8 cellular contexts compared by ENCODE assay signal in genomic region chr1:3724416-3725030, GRCh38. TPM values are rescaled to one million over a fixed set of nuclear protein-coding genes. Genes with fewer than 3 reads are reported as not detected.
DNase-seq lines count a peak whose midpoint lies in the region; ATAC-seq and TF ChIP-seq lines count a peak whose summit lies in the region.
"Not testable (repeated sequence)": the region's sequence is repeated elsewhere in the genome, so short reads cannot be mapped to it uniquely, and the experiment has no call there.

No MANE protein-coding gene starts in this region.

- not testable (repeated sequence) for H4K12ac ChIP-seq in trophoblast cell (ENCODE audit: low read depth, low read length)

- not testable (repeated sequence) for H3K79me2 ChIP-seq in trophoblast cell (ENCODE audit: control insufficient read depth, insufficient read depth, low read length, poor library complexity)

- H2AFZ ChIP-seq in IMR-90 (replicated peaks; ENCODE audit: low read length, poor library complexity), result peak overlapping the region; percentile 63
- not testable (repeated sequence) for H2AFZ ChIP-seq in trophoblast cell (ENCODE audit: insufficient read depth, low read length, poor library complexity)

- H2BK5ac ChIP-seq in IMR-90 (ENCODE audit: low read depth, low read length, poor library complexity, severe bottlenecking); trophoblast cell (ENCODE audit: low read depth, low read length, poor library complexity): not testable (repeated sequence)

- not testable (repeated sequence) for H3K27me3 ChIP-seq in IMR-90 (ENCODE audit: control insufficient read depth, insufficient read depth, low read length); trophoblast cell (ENCODE audit: insufficient read depth, low read length)
- peaks cover 35% of the 10 kb centered on the region for H3K27me3 ChIP-seq in left ventricle myocardium inferior (ENCODE audit: low read depth)

- not testable (repeated sequence) for H3K36me3 ChIP-seq in IMR-90 (ENCODE audit: control insufficient read depth, insufficient read depth, low read length); left ventricle myocardium inferior; trophoblast cell (ENCODE audit: control insufficient read depth in 1 of 2, insufficient read depth in 2 of 2, low read length in 2 of 2)

- TF ChIP-seq RAD21 in IMR-90 (IDR thresholded peaks at IDR 0.05; ENCODE audit: low read length), result peak; percentile 73

- not testable (repeated sequence) for H2AK5ac ChIP-seq in IMR-90 (ENCODE audit: low read depth, low read length); trophoblast cell (ENCODE audit: low read length)

- not testable (repeated sequence) for H3K4me3 ChIP-seq in IMR-90 (ENCODE audit: insufficient read depth, low read depth, low read length); left ventricle myocardium inferior; trophoblast cell (ENCODE audit: low read depth, low read length)

- dilution Hi-C loops in IMR-90 (cut with HindIII; ENCODE audit: low sequenced_read_pairs, unreplicated experiment), result not testable (repeated sequence)

- H3K23ac ChIP-seq in IMR-90 (ENCODE audit: low read depth, low read length); trophoblast cell (ENCODE audit: low read length): not testable (repeated sequence)

- intact Hi-C loops in IMR-90 (cut with micrococcal nuclease), result loop anchor here (5.0 to 10.0 kb wide), 3 partner anchors 160 to 272 kb away; partner anchors contain the start of gene ARHGEF16
- intact Hi-C loops in MCF 10A (cut with micrococcal nuclease), result loop anchor here (1.0 to 2.0 kb wide), 5 partner anchors 29 to 272 kb away; no protein-coding TSS in a partner anchor
- intact Hi-C loops in left ventricle myocardium inferior (cut with micrococcal nuclease), result not testable (repeated sequence)

- not testable (repeated sequence) for H2BK15ac ChIP-seq in IMR-90 (ENCODE audit: low read depth, low read length)

- H3K4me2 ChIP-seq in IMR-90 (ENCODE audit: low read depth, low read length); trophoblast cell (ENCODE audit: low read length): not testable (repeated sequence)

- 3% methylated on average over 5 of the region's 18 CpGs; no CpG with 5 or more reads in 1 of the 2 experiments for WGBS in IMR-90 (ENCODE audit: extremely low coverage in 2 of 2, insufficient read length in 1 of 2), 2 experiments
- no CpG with 5 or more reads among the region's 18 CpGs for WGBS in trophoblast cell (ENCODE audit: extremely low coverage, insufficient coverage, insufficient read length)

- H3K14ac ChIP-seq in IMR-90 (replicated peaks; ENCODE audit: low read depth, low read length); trophoblast cell (ENCODE audit: low read length): not testable (repeated sequence)

- CTCF ChIA-PET in IMR-90 (lab: Yijun Ruan, JAX), result interaction anchor here (0.6 to 1.5 kb wide), 8 partner anchors 10 to 82 kb away, joined by 3 to 10 read pairs (median 4); no protein-coding TSS in a partner anchor
- CTCF ChIA-PET in activated CD4-positive, alpha-beta T cell treated with anti-CD3 and anti-CD28 coated beads, Interleukin-2, amount 10 ng/mL, durations not matched to agents 7 days and 5 days (lab: Charles Lee), result interaction anchor here (0.6 to 1.2 kb wide), 4 partner anchors 21 to 230 kb away, joined by 3 read pairs; no protein-coding TSS in a partner anchor
- CTCF ChIA-PET in MCF 10A (lab: Yijun Ruan, JAX), result interaction anchor here (0.5 to 2.2 kb wide), 35 partner anchors 8 to 1378 kb away, joined by 3 to 19 read pairs (median 5); partner anchors contain the start of gene CCDC27

- not testable (repeated sequence) for H3K4ac ChIP-seq in IMR-90 (ENCODE audit: low read depth, low read length); trophoblast cell (ENCODE audit: low read depth, low read length)

- H3K27ac Mint-ChIP-seq in activated CD4-positive, alpha-beta T cell treated with anti-CD3 and anti-CD28 coated beads, Interleukin-2, amount 10 ng/mL, durations not matched to agents 7 days and 5 days, result peak overlapping the region; percentile 69
- not testable (repeated sequence) for H3K27ac Mint-ChIP-seq in MCF 10A (ENCODE audit: low read depth, unreplicated experiment); stimulated activated naive CD8-positive, alpha-beta T cell treated with anti-CD3 and anti-CD28 coated beads, Interleukin-15, amount 100 ng/mL, for 72 hours

- not testable (repeated sequence) for H2BK20ac ChIP-seq in IMR-90 (ENCODE audit: low read depth, low read length)

- H3K4me3 Mint-ChIP-seq in activated CD4-positive, alpha-beta T cell treated with anti-CD3 and anti-CD28 coated beads, Interleukin-2, amount 10 ng/mL, durations not matched to agents 7 days and 5 days; MCF 10A (ENCODE audit: unreplicated experiment); stimulated activated naive CD8-positive, alpha-beta T cell treated with anti-CD3 and anti-CD28 coated beads, Interleukin-15, amount 100 ng/mL, for 72 hours: not testable (repeated sequence)

- H3K56ac ChIP-seq in IMR-90 (ENCODE audit: extremely low read depth, insufficient read depth, low read length), result not testable (repeated sequence)

- H3K9ac ChIP-seq in IMR-90 (ENCODE audit: low read depth, low read length); trophoblast cell (ENCODE audit: low read length): not testable (repeated sequence)

- not testable (repeated sequence) for H3K79me1 ChIP-seq in IMR-90 (ENCODE audit: low read depth in 1 of 2, low read length in 2 of 2); trophoblast cell (ENCODE audit: low read length)

- H4K20me1 ChIP-seq in IMR-90 (ENCODE audit: insufficient read depth, low read length), result not testable (repeated sequence)

- peak; percentile 30 for DNase-seq in DMS153 (lab: John Stamatoyannopoulos, UW)
- DNase-seq in IMR-90, result peak; percentile 45
- DNase-seq in NOMO-1 treated with dmso at 0.1 percent for 144 hours (lab: John Stamatoyannopoulos, UW; ENCODE audit: unreplicated experiment), result peak; percentile 25
- DNase-seq in activated CD4-positive, alpha-beta T cell treated with anti-CD3 and anti-CD28 coated beads, Interleukin-2, amount 10 ng/mL, durations not matched to agents 7 days and 5 days, result peak; percentile 78
- DNase-seq in MCF 10A (ENCODE audit: unreplicated experiment), result peak; percentile 72
- DNase-seq in left ventricle myocardium inferior, result peak; percentile 60
- peak; percentile 59 to 90 for DNase-seq in trophoblast cell
- peak; percentile 68 to 72 for DNase-seq in stimulated activated naive CD8-positive, alpha-beta T cell treated with anti-CD3 and anti-CD28 coated beads, Interleukin-15, amount 100 ng/mL, for 72 hours

- H3K9me3 ChIP-seq in IMR-90 (ENCODE audit: control insufficient read depth, insufficient read depth, low read length); left ventricle myocardium inferior (replicated peaks); trophoblast cell (ENCODE audit: insufficient read depth, low read depth, low read length): not testable (repeated sequence)

- H3K9me3 Mint-ChIP-seq in activated CD4-positive, alpha-beta T cell treated with anti-CD3 and anti-CD28 coated beads, Interleukin-2, amount 10 ng/mL, durations not matched to agents 7 days and 5 days; MCF 10A (ENCODE audit: unreplicated experiment); stimulated activated naive CD8-positive, alpha-beta T cell treated with anti-CD3 and anti-CD28 coated beads, Interleukin-15, amount 100 ng/mL, for 72 hours: not testable (repeated sequence)

- not testable (repeated sequence) for H3K4me1 ChIP-seq in IMR-90 (ENCODE audit: control insufficient read depth, insufficient read depth, low read length); left ventricle myocardium inferior; trophoblast cell (ENCODE audit: control insufficient read depth in 1 of 2, insufficient read depth in 2 of 2, low read length in 2 of 2)

- peak; percentile 82 for ATAC-seq in IMR-90 (ENCODE audit: low read depth)
- peak; percentile 45 for ATAC-seq in stimulated activated naive CD8-positive, alpha-beta T cell treated with anti-CD3 and anti-CD28 coated beads, Interleukin-15, amount 100 ng/mL, for 72 hours

- not testable (repeated sequence) for H3K27me3 Mint-ChIP-seq in activated CD4-positive, alpha-beta T cell treated with anti-CD3 and anti-CD28 coated beads, Interleukin-2, amount 10 ng/mL, durations not matched to agents 7 days and 5 days; MCF 10A (ENCODE audit: insufficient read depth, unreplicated experiment)
- peaks cover 20% of the 10 kb centered on the region for H3K27me3 Mint-ChIP-seq in stimulated activated naive CD8-positive, alpha-beta T cell treated with anti-CD3 and anti-CD28 coated beads, Interleukin-15, amount 100 ng/mL, for 72 hours

- not testable (repeated sequence) for H3K27ac ChIP-seq in IMR-90 (ENCODE audit: insufficient read depth, low read length); left ventricle myocardium inferior (replicated peaks); trophoblast cell (ENCODE audit: low read depth, low read length)

- not testable (repeated sequence) for H3K9me1 ChIP-seq in IMR-90 (ENCODE audit: insufficient read depth, low read length)

- H2BK12ac ChIP-seq in trophoblast cell (ENCODE audit: low read length), result not testable (repeated sequence)

- not testable (repeated sequence) for TF ChIP-seq POLR2A in IMR-90 (IDR thresholded peaks at IDR 0.05; ENCODE audit: low read depth, low read length)

- H2BK120ac ChIP-seq in IMR-90 (ENCODE audit: low read depth, low read length); trophoblast cell (ENCODE audit: insufficient read depth, low read length, poor library complexity): not testable (repeated sequence)

- TF ChIP-seq CTCF in IMR-90 (conservative IDR thresholded peaks at IDR 0.05; ENCODE audit: low read depth, low read length) (peak; percentile 84), MCF 10A (IDR thresholded peaks at IDR 0.05; ENCODE audit: unreplicated experiment) (peak; percentile 95), left ventricle myocardium inferior (IDR thresholded peaks at IDR 0.05; ENCODE audit: borderline replicate concordance) (peak; percentile 96)

- in situ Hi-C loops in IMR-90 (cut with MboI; ENCODE audit: low sequenced_read_pairs), result not testable (repeated sequence)

- not testable (repeated sequence) for H3K36me3 Mint-ChIP-seq in activated CD4-positive, alpha-beta T cell treated with anti-CD3 and anti-CD28 coated beads, Interleukin-2, amount 10 ng/mL, durations not matched to agents 7 days and 5 days (ENCODE audit: low read depth); MCF 10A (ENCODE audit: insufficient read depth, unreplicated experiment)

- H3K18ac ChIP-seq in IMR-90 (ENCODE audit: low read depth, low read length); trophoblast cell (ENCODE audit: low read length): not testable (repeated sequence)

- not testable (repeated sequence) for H4K5ac ChIP-seq in IMR-90 (ENCODE audit: low read depth, low read length)

- not testable (repeated sequence) for BruUV-seq in IMR-90 (replicated peaks; lab: Mats Ljungman, UMichigan); MCF 10A (replicated peaks; lab: Mats Ljungman, UMichigan)

- H4K8ac ChIP-seq in IMR-90 (ENCODE audit: low read depth in 2 of 2, low read length in 2 of 2); trophoblast cell (ENCODE audit: low read depth, low read length): not testable (repeated sequence)

- H4K91ac ChIP-seq in IMR-90 (ENCODE audit: insufficient read depth, low read depth, low read length); trophoblast cell (ENCODE audit: low read depth, low read length): not testable (repeated sequence)

- not testable (repeated sequence) for H3K4me1 Mint-ChIP-seq in activated CD4-positive, alpha-beta T cell treated with anti-CD3 and anti-CD28 coated beads, Interleukin-2, amount 10 ng/mL, durations not matched to agents 7 days and 5 days; MCF 10A (ENCODE audit: insufficient read depth, unreplicated experiment)
- H3K4me1 Mint-ChIP-seq in stimulated activated naive CD8-positive, alpha-beta T cell treated with anti-CD3 and anti-CD28 coated beads, Interleukin-15, amount 100 ng/mL, for 72 hours, result peaks cover 11% of the 10 kb centered on the region

- H2AK9ac ChIP-seq in IMR-90 (replicated peaks; ENCODE audit: low read depth, low read length, poor library complexity), result peak overlapping the region; percentile 65

- POLR2A ChIA-PET in IMR-90 (lab: Charles Lee; ENCODE audit: unreplicated experiment); activated CD4-positive, alpha-beta T cell treated with anti-CD3 and anti-CD28 coated beads, Interleukin-2, amount 10 ng/mL, durations not matched to agents 7 days and 5 days (lab: Charles Lee): not testable (repeated sequence)
- POLR2A ChIA-PET in MCF 10A (lab: Yijun Ruan, JAX), result interaction anchor here (0.6 to 1.0 kb wide), 6 partner anchors 14 to 264 kb away, joined by 3 to 6 read pairs (median 4); no protein-coding TSS in a partner anchor

RNA-seq across cellular contexts. Expression of gene CCDC27, which starts 27.7 kb away (rescaled TPM):
- total RNA-seq in IMR-90 (2012; rRNA removed), result not detected in 2 replicates
- polyA plus RNA-seq in IMR-90 (2012; rRNA removed), result not detected in 2 replicates
- polyA plus RNA-seq in IMR-90 (2012; cell fraction: cytosol; rRNA removed), result not detected in 2 replicates
- polyA plus RNA-seq in IMR-90 (2012; cell fraction: nucleus; rRNA removed; ENCODE audit: low replicate concordance), result not detected in 2 replicates
- total RNA-seq in activated CD4-positive, alpha-beta T cell treated with anti-CD3 and anti-CD28 coated beads, Interleukin-2, amount 10 ng/mL, durations not matched to agents 7 days and 5 days, result not detected
- total RNA-seq in MCF 10A (2022), result not detected in 2 replicates
- total RNA-seq in left ventricle myocardium inferior, result 0.08 TPM
- polyA plus RNA-seq in trophoblast cell (2013), result not detected in 2 replicates

RNA-seq across cellular contexts. Expression of gene SMIM1, which starts 48.0 kb away (rescaled TPM):
- total RNA-seq in IMR-90 (2012; rRNA removed), result 0.90 and 1.9 TPM in 2 replicates
- polyA plus RNA-seq in IMR-90 (2012; rRNA removed), result 3.4 and 7.6 TPM in 2 replicates
- 2.4 and 11.2 TPM in 2 replicates for polyA plus RNA-seq in IMR-90 (2012; cell fraction: cytosol; rRNA removed)
- 1.2 and 5.9 TPM in 2 replicates for polyA plus RNA-seq in IMR-90 (2012; cell fraction: nucleus; rRNA removed; ENCODE audit: low replicate concordance)
- under 1 TPM in 1 of 2 experiments, not detected in 1; 0.71 TPM for total RNA-seq in activated CD4-positive, alpha-beta T cell treated with anti-CD3 and anti-CD28 coated beads, Interleukin-2, amount 10 ng/mL, durations not matched to agents 7 days and 5 days
- 1.2 TPM in 1 of 2 replicates, not detected in the other for total RNA-seq in MCF 10A (2022)
- total RNA-seq in left ventricle myocardium inferior, result 13.9 TPM
- polyA plus RNA-seq in trophoblast cell (2013), result 4.1 TPM in 2 replicates

Comparison
In these comparisons a context has a peak if more than half of its experiments do, and no peak if none do; other contexts are left out.
1. DNase-seq: peak in every context shown above with its lines; median percentile 78 in activated CD4-positive, alpha-beta T cell treated with anti-CD3 and anti-CD28 coated beads, Interleukin-2, amount 10 ng/mL, durations not matched to agents 7 days and 5 days; 74 in trophoblast cell; 72 in MCF 10A; 70 in stimulated activated naive CD8-positive, alpha-beta T cell treated with anti-CD3 and anti-CD28 coated beads, Interleukin-15, amount 100 ng/mL, for 72 hours; 60 in left ventricle myocardium inferior; 45 in IMR-90; 30 in DMS153; 25 in NOMO-1 treated with dmso at 0.1 percent for 144 hours.